ENCODE assay signal across 14 cellular contexts in genomic region chr16:48955791-48956190, GRCh38.
DNase-seq lines count a peak whose midpoint lies in the region; ATAC-seq and TF ChIP-seq lines count a peak whose summit lies in the region.
"Had no signal": no experiment of that assay in that cellular context is flagged by ENCODE, and none has a peak within 500 bp of the region (broad histone marks: within the 10 kb centered on the region; RNA-seq: fewer than 3 reads in every experiment).

No MANE protein-coding gene starts in this region.

- H3K9me3 ChIP-seq in colonic mucosa (no peaks in the 10 kb centered on the region), aorta (ENCODE audit: control insufficient read depth, low read length) (no peaks in the 10 kb centered on the region)
- H3K9me3 ChIP-seq: HAP-1 had no signal

- ATAC-seq in Right ventricle myocardium inferior (peak; percentile 16), left cardiac atrium (no peak), aorta (ENCODE audit: low FRiP score) (no peak)
- ATAC-seq: CD8-positive, alpha-beta T cell had no signal

- no peak overlapping the region for H3K27ac ChIP-seq in colonic mucosa
- H3K27ac ChIP-seq in aorta (ENCODE audit: low read depth in 1 of 2, low read length in 2 of 2), result no peak overlapping the region
- H3K27ac ChIP-seq: 22Rv1 had no signal

- 44 to 47% methylated on average over 6 of the region's 6 CpGs for WGBS in aorta, 2 donors

- no peak overlapping the region for H3K9ac ChIP-seq in colonic mucosa (ENCODE audit: low read depth in 2 of 2, low read length in 2 of 2)

- TF ChIP-seq CTCF in colonic mucosa (IDR thresholded peaks at IDR 0.05), result no peak

- H3K36me3 ChIP-seq in colonic mucosa (no peaks in the 10 kb centered on the region), aorta (ENCODE audit: control insufficient read depth in 1 of 2, insufficient read depth in 2 of 2, low read length in 1 of 2) (no peaks in the 10 kb centered on the region)
- H3K36me3 ChIP-seq: HAP-1 had no signal

- H3K27me3 ChIP-seq in colonic mucosa (no peaks in the 10 kb centered on the region), aorta (ENCODE audit: control insufficient read depth in 1 of 2, insufficient read depth in 2 of 2, low read length in 1 of 2) (no peaks in the 10 kb centered on the region)

- intact Hi-C loops in Right ventricle myocardium inferior (cut with DNase I) (no loop called here), left cardiac atrium (cut with DNase I) (no loop called here), colonic mucosa (cut with DNase I) (no loop called here), aorta (cut with DNase I) (no loop called here)

- H3K4me3 ChIP-seq in colonic mucosa (no peak overlapping the region), aorta (ENCODE audit: low read length in 2 of 2) (no peak overlapping the region)
- H3K4me3 ChIP-seq: HAP-1 had no signal

- DNase-seq in DMS 273 (lab: John Stamatoyannopoulos, UW; ENCODE audit: unreplicated experiment) (peak; percentile 15), DMS 273 treated with DMSO at 0.1 percent for 48 hours (lab: John Stamatoyannopoulos, UW) (no peak), Right ventricle myocardium inferior (ENCODE audit: missing footprints) (no peak), left cardiac atrium (no peak), NCI-H1105 (lab: John Stamatoyannopoulos, UW) (peak; percentile 89), NCI-H82 treated with DMSO at 0.1 percent for 48 hours (lab: John Stamatoyannopoulos, UW; ENCODE audit: unreplicated experiment) (peak; percentile 74), colonic mucosa (no peak), aorta (no peak)
- DNase-seq: CD8-positive, alpha-beta T cell; COR-L47; DMS53; GF-D8 had no signal

- no peaks in the 10 kb centered on the region for H3K4me1 ChIP-seq in colonic mucosa
- H3K4me1 ChIP-seq in aorta (ENCODE audit: control insufficient read depth in 1 of 2, insufficient read depth in 2 of 2, low read length in 2 of 2), result no peaks in the 10 kb centered on the region
- H3K4me1 ChIP-seq: HAP-1 had no signal

Comparison
In these comparisons a context has a peak if more than half of its experiments do, and no peak if none do; other contexts are left out.
1. DNase-seq: peak in DMS 273 (single experiment), NCI-H1105 (single experiment) and NCI-H82 treated with DMSO at 0.1 percent for 48 hours (single experiment); none in DMS 273 treated with DMSO at 0.1 percent for 48 hours (single experiment), Right ventricle myocardium inferior (single experiment), left cardiac atrium (single experiment), colonic mucosa (single experiment) and aorta (0 of 2).